ENCODE assay signal across 8 cellular contexts in the genomic region with DNA sequence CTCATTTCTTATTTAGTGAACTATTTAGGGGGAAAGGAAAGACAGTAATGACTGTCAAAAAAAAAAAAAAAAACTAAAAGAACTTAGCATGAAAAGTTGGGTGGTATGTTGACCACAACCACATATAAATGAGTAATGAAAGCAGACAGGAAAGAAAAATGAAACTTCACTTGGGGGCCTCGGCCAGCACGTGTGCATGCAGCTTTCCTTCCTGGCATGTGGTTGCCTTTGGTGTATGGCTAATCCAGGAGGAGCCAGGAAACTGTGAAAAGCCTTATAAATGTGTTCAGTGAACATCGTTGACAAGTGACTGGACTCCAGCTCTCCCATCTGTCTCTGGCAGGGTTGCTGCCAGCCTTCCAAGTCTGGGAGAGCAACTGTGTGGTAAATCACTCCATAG.
A peak's percentile ranks its signal among the peaks of the same experiment; 100 is the strongest.
DNase-seq lines count a peak whose midpoint lies in the region; TF ChIP-seq lines count a peak whose summit lies in the region.

No MANE protein-coding gene starts in this region.

- no peak overlapping the region for H3K4me3 ChIP-seq in HFF-Myc (replicated peaks; ENCODE audit: low read depth, low read length)

- peak; percentile 73 for DNase-seq in GDM1 (lab: John Stamatoyannopoulos, UW)
- peak; percentile 59 for DNase-seq in HFF-Myc (ENCODE audit: extremely low read depth, low read depth)
- peak; percentile 83 for DNase-seq in NCI-H446 treated with DMSO at 0.1 percent for 48 hours (lab: John Stamatoyannopoulos, UW)
- DNase-seq in hepatic stellate cell (ENCODE audit: low spot score): peak; percentile 10
- DNase-seq in kidney glomerular epithelial cell (lab: John Stamatoyannopoulos, UW): no peak
- DNase-seq in posterior vena cava (ENCODE audit: low spot score): no peak
- DNase-seq in NCI-H2171 (lab: John Stamatoyannopoulos, UW): no peak
- DNase-seq in NCI-H1092 treated with DMSO at 0.1 percent for 48 hours (lab: John Stamatoyannopoulos, UW): no peak

- TF ChIP-seq CTCF in HFF-Myc (IDR thresholded peaks at IDR 0.05; ENCODE audit: low read depth, low read length, missing control alignments): no peak

- intact Hi-C loops in posterior vena cava (cut with DNase I): no loop called here

Comparison
In these comparisons a context has a peak if more than half of its experiments do, and no peak if none do; other contexts are left out.
1. DNase-seq: peak in GDM1 (single experiment), HFF-Myc (single experiment), NCI-H446 treated with DMSO at 0.1 percent for 48 hours (single experiment) and hepatic stellate cell (single experiment); none in kidney glomerular epithelial cell (single experiment), posterior vena cava (single experiment), NCI-H2171 (single experiment) and NCI-H1092 treated with DMSO at 0.1 percent for 48 hours (single experiment).